13 cellular contexts compared by ENCODE assay signal in genomic region chr10:48253970-48254657, GRCh38. TPM values are rescaled to one million over a fixed set of nuclear protein-coding genes. Genes with fewer than 3 reads are reported as not detected.
A peak's percentile ranks its signal among the peaks of the same experiment; 100 is the strongest.
DNase-seq lines count a peak whose midpoint lies in the region; ATAC-seq and TF ChIP-seq lines count a peak whose summit lies in the region.
"Had no signal": no experiment of that assay in that cellular context is flagged by ENCODE, and none has a peak within 500 bp of the region (broad histone marks: within the 10 kb centered on the region; RNA-seq: fewer than 3 reads in every experiment).

No MANE protein-coding gene starts in this region.

- CTCF ChIA-PET in T-cell (lab: Charles Lee): no interaction called here

- H3K27ac Mint-ChIP-seq in HFFc6 (no peak overlapping the region), T-cell (no peak overlapping the region)

- in situ Hi-C loops in brain microvascular endothelial cell (cut with HindIII; ENCODE audit: low pct_ligation_motif_present, low sequenced_read_pairs): no loop called here

- H3K27ac ChIP-seq in brain microvascular endothelial cell (no peak overlapping the region), right atrium auricular region (peak overlapping the region in 1 of 2 donors; percentile 54)
- H3K27ac ChIP-seq: A549 had no signal

- no peak overlapping the region for H3K4me3 ChIP-seq in brain microvascular endothelial cell (ENCODE audit: low read depth, low read length)
- no peak overlapping the region for H3K4me3 ChIP-seq in right atrium auricular region
- H3K4me3 ChIP-seq: A549 had no signal

- H3K27me3 Mint-ChIP-seq in HFFc6 (ENCODE audit: insufficient read depth) (peaks cover 36% of the 10 kb centered on the region), T-cell (peaks cover 6 to 18% of the 10 kb centered on the region in 2 donors)

- H3K36me3 Mint-ChIP-seq in HFFc6 (ENCODE audit: low read depth): no peaks in the 10 kb centered on the region
- H3K36me3 Mint-ChIP-seq in T-cell: no peaks in the 10 kb centered on the region

- intact Hi-C loops in posterior vena cava (cut with DNase I): no loop called here

- H3K36me3 ChIP-seq in brain microvascular endothelial cell (replicated peaks) (no peaks in the 10 kb centered on the region), right atrium auricular region (no peaks in the 10 kb centered on the region)

- H3K9me3 Mint-ChIP-seq in HFFc6: no peaks in the 10 kb centered on the region
- no peaks in the 10 kb centered on the region for H3K9me3 Mint-ChIP-seq in T-cell

- POLR2A ChIA-PET in T-cell (lab: Charles Lee): no interaction called here

- H3K27me3 ChIP-seq in brain microvascular endothelial cell (replicated peaks) (no peaks in the 10 kb centered on the region), right atrium auricular region (no peaks in the 10 kb centered on the region)

- ATAC-seq in GM18520 (IDR thresholded peaks at IDR 0.05; ENCODE audit: unreplicated experiment) (no peak), T-cell (replicated peaks in 1 of 4) (no peak)
- ATAC-seq: A549 had no signal

- peaks cover 0 to 35% of the 10 kb centered on the region in 2 donors for H3K4me1 ChIP-seq in right atrium auricular region
- H3K4me1 ChIP-seq: A549 had no signal

- H3K4me3 Mint-ChIP-seq in HFFc6: no peak overlapping the region
- H3K4me3 Mint-ChIP-seq in T-cell: no peak overlapping the region

- no peaks in the 10 kb centered on the region for H3K9me3 ChIP-seq in right atrium auricular region
- H3K9me3 ChIP-seq: A549 had no signal

- TF ChIP-seq CTCF in HFFc6 (IDR thresholded peaks at IDR 0.05): no peak
- no peak for TF ChIP-seq CTCF in brain microvascular endothelial cell (IDR thresholded peaks at IDR 0.05; ENCODE audit: low read depth, low read length, missing control alignments)
- TF ChIP-seq CTCF in right atrium auricular region (IDR thresholded peaks at IDR 0.05): no peak

- H3K4me1 Mint-ChIP-seq in HFFc6 (ENCODE audit: low read depth): peaks cover 14% of the 10 kb centered on the region; the same call in 1 of the 2 replicates
- no peaks in the 10 kb centered on the region for H3K4me1 Mint-ChIP-seq in T-cell

- DNase-seq in A172 (ENCODE audit: low spot score) (peak; percentile 80), HFFc6 (peak; percentile 23), brain microvascular endothelial cell (peak; percentile 80), right atrium auricular region (ENCODE audit: low spot score) (peak; percentile 55), posterior vena cava (ENCODE audit: low spot score) (no peak), T-cell (no peak)
- DNase-seq in stimulated activated CD4-positive, alpha-beta T cell treated with anti-CD3 and anti-CD28 coated beads, Interleukin-1b, Interleukin-23, amount 100 ng/mL, for 48 hours: no peak
- DNase-seq: activated CD4-positive, alpha-beta T cell treated with anti-CD3 and anti-CD28 coated beads for 1 hour; GF-D8; hypothalamus; KBM-7 had no signal

RNA-seq across cellular contexts. Expression of gene FRMPD2, which starts 20.4 kb away (rescaled TPM):
- total RNA-seq in A172 (2014; rRNA removed; shearing (Covaris generic)): not detected in 2 replicates
- total RNA-seq in HFFc6 (2021; fragmentation: NEBNext Ultra II Directional; extraction: Animal tissue kit (Norgen Biotek cat#: 25700)): not detected
- total RNA-seq in right atrium auricular region: 1 to 10 TPM; 1.2 to 7.5 TPM
- total RNA-seq in posterior vena cava: not detected
- under 1 TPM in 1 of 5 donors, not detected in 4; 0.43 TPM for total RNA-seq in T-cell

RNA-seq across cellular contexts. Expression of gene MAPK8, which starts 52.4 kb away (rescaled TPM):
- 43.6 and 66.6 TPM in 2 replicates for total RNA-seq in A172 (2014; rRNA removed; shearing (Covaris generic))
- total RNA-seq in HFFc6 (2021; fragmentation: NEBNext Ultra II Directional; extraction: Animal tissue kit (Norgen Biotek cat#: 25700)): 10 to 100 TPM; 56.3 to 96.6 (median 74.8) TPM
- 10 to 100 TPM; 22.3 to 26.5 TPM for total RNA-seq in right atrium auricular region
- 10 to 100 TPM; 29.1 to 36.7 TPM for total RNA-seq in posterior vena cava
- 10 to 100 TPM; 35.7 to 49.7 (median 42.4) TPM for total RNA-seq in T-cell

Comparison
In these comparisons a context has a peak if more than half of its experiments do, and no peak if none do; other contexts are left out.
1. DNase-seq: peak in A172 (single experiment), HFFc6 (single experiment), brain microvascular endothelial cell (single experiment) and right atrium auricular region (single experiment); none in posterior vena cava (single experiment), stimulated activated CD4-positive, alpha-beta T cell treated with anti-CD3 and anti-CD28 coated beads, Interleukin-1b, Interleukin-23, amount 100 ng/mL, for 48 hours (single experiment) and T-cell (0 of 34).